Comparison of ENCODE assay signal across 18 cellular contexts in genomic region chr1:219772265-219773036, GRCh38.
DNase-seq lines count a peak whose midpoint lies in the region; ATAC-seq and TF ChIP-seq lines count a peak whose summit lies in the region.
"Had no signal": no experiment of that assay in that cellular context is flagged by ENCODE, and none has a peak within 500 bp of the region (broad histone marks: within the 10 kb centered on the region; RNA-seq: fewer than 3 reads in every experiment).

No MANE protein-coding gene starts in this region.

- H3K9me3 Mint-ChIP-seq in Calu3 (ENCODE audit: low read depth, unreplicated experiment): no peaks in the 10 kb centered on the region
- H3K9me3 Mint-ChIP-seq in activated T-cell treated with anti-CD3 and anti-CD28 coated beads, Interleukin-2, amount 50 U/mL, for 24 hours: peaks cover 14% of the 10 kb centered on the region

- intact Hi-C loops in Calu3 (cut with micrococcal nuclease; ENCODE audit: unreplicated experiment) (no loop called here), right cardiac atrium (cut with DNase I) (no loop called here), posterior cingulate gyrus (cut with DNase I) (no loop called here)

- no peak overlapping the region for H3K4me3 ChIP-seq in ectodermal cell (ENCODE audit: insufficient read depth, low read depth, low read length)
- no peak overlapping the region for H3K4me3 ChIP-seq in right cardiac atrium (ENCODE audit: low read length)
- H3K4me3 ChIP-seq: BLaER1 had no signal

- H3K36me3 ChIP-seq in ectodermal cell (ENCODE audit: control insufficient read depth, insufficient read depth, low read length): no peaks in the 10 kb centered on the region
- H3K36me3 ChIP-seq: BLaER1 had no signal

- no peaks in the 10 kb centered on the region for H3K27me3 ChIP-seq in ectodermal cell (ENCODE audit: control insufficient read depth, insufficient read depth, low read length, poor library complexity, severe bottlenecking)
- H3K27me3 ChIP-seq in right cardiac atrium (ENCODE audit: control insufficient read depth, insufficient read depth): no peaks in the 10 kb centered on the region
- H3K27me3 ChIP-seq: BLaER1 had no signal

- H3K27me3 Mint-ChIP-seq in Calu3 (ENCODE audit: unreplicated experiment): no peaks in the 10 kb centered on the region
- no peaks in the 10 kb centered on the region for H3K27me3 Mint-ChIP-seq in activated T-cell treated with anti-CD3 and anti-CD28 coated beads, Interleukin-2, amount 50 U/mL, for 24 hours
- H3K27me3 Mint-ChIP-seq: CD8-positive, alpha-beta memory T cell had no signal

- 87 to 91% methylated on average over 4 of the region's 4 CpGs for WGBS in ectodermal cell, 2 experiments
- 49% methylated on average over 4 of the region's 4 CpGs for WGBS in right cardiac atrium

- no TSS peak for BruUV-seq in Calu3 (replicated peaks; lab: Mats Ljungman, UMichigan)

- no peak for TF ChIP-seq CTCF in Calu3 (IDR thresholded peaks at IDR 0.05; ENCODE audit: unreplicated experiment)

- H3K27ac Mint-ChIP-seq in Calu3 (ENCODE audit: unreplicated experiment): peak overlapping the region; percentile 29
- H3K27ac Mint-ChIP-seq in activated T-cell treated with anti-CD3 and anti-CD28 coated beads, Interleukin-2, amount 50 U/mL, for 24 hours: no peak overlapping the region
- H3K27ac Mint-ChIP-seq: CD8-positive, alpha-beta memory T cell; HFFc6 had no signal

- H3K36me3 Mint-ChIP-seq in Calu3 (ENCODE audit: insufficient read depth, unreplicated experiment): no peaks in the 10 kb centered on the region
- H3K36me3 Mint-ChIP-seq in activated T-cell treated with anti-CD3 and anti-CD28 coated beads, Interleukin-2, amount 50 U/mL, for 24 hours (ENCODE audit: low read depth): no peaks in the 10 kb centered on the region

- no peak overlapping the region for H3K4me3 Mint-ChIP-seq in Calu3 (ENCODE audit: low read depth, unreplicated experiment)
- no peak overlapping the region for H3K4me3 Mint-ChIP-seq in activated T-cell treated with anti-CD3 and anti-CD28 coated beads, Interleukin-2, amount 50 U/mL, for 24 hours
- H3K4me3 Mint-ChIP-seq: CD8-positive, alpha-beta memory T cell; HFFc6 had no signal

- peaks cover 32% of the 10 kb centered on the region for H3K4me1 Mint-ChIP-seq in Calu3 (ENCODE audit: low read depth, unreplicated experiment)
- H3K4me1 Mint-ChIP-seq in activated T-cell treated with anti-CD3 and anti-CD28 coated beads, Interleukin-2, amount 50 U/mL, for 24 hours (ENCODE audit: low read depth): no peaks in the 10 kb centered on the region
- H3K4me1 Mint-ChIP-seq: CD8-positive, alpha-beta memory T cell had no signal

- no peaks in the 10 kb centered on the region for H3K4me1 ChIP-seq in ectodermal cell (ENCODE audit: control insufficient read depth, insufficient read depth, low read length)
- H3K4me1 ChIP-seq in right cardiac atrium (ENCODE audit: control insufficient read depth, insufficient read depth, low read length): no peaks in the 10 kb centered on the region

- CTCF ChIA-PET in Calu3 (lab: Charles Lee): interaction anchor here (0.6 to 1.2 kb wide), 2 partner anchors 25 to 54 kb away, joined by 3 to 9 read pairs; no protein-coding TSS in a partner anchor

- H3K27ac ChIP-seq in ectodermal cell (ENCODE audit: insufficient read depth, low read depth, low read length, poor library complexity, severe bottlenecking): peak overlapping the region; percentile 6
- H3K27ac ChIP-seq in right cardiac atrium (ENCODE audit: low read length): peak overlapping the region; percentile 31
- H3K27ac ChIP-seq: BLaER1 had no signal

- DNase-seq in Calu3 (no peak), M059J (ENCODE audit: low read depth) (peak; percentile 68), right cardiac atrium (peak; percentile 35 to 72 (median 57)), posterior cingulate gyrus (no peak), NCI-H1092 (lab: John Stamatoyannopoulos, UW) (no peak), NCI-H2171 (lab: John Stamatoyannopoulos, UW) (no peak)
- no peak for DNase-seq in activated T-cell treated with anti-CD3 and anti-CD28 coated beads, Interleukin-2, amount 50 U/mL, for 24 hours
- DNase-seq: CD8-positive, alpha-beta memory T cell; GF-D8; HFFc6; IMR-90; Kasumi-1; NCI-H1417; NCI-H187 treated with DMSO at 0.1 percent for 48 hours; NCI-H446; NCI-H748 treated with DMSO at 0.1 percent for 48 hours had no signal

- peak; percentile 96 to 97 for ATAC-seq in right cardiac atrium

- no peaks in the 10 kb centered on the region for H3K9me3 ChIP-seq in ectodermal cell (ENCODE audit: control insufficient read depth, low read length)
- H3K9me3 ChIP-seq in right cardiac atrium (ENCODE audit: control insufficient read depth, low read length): no peaks in the 10 kb centered on the region
- H3K9me3 ChIP-seq: BLaER1 had no signal

Comparison
In these comparisons a context has a peak if more than half of its experiments do, and no peak if none do; other contexts are left out.
1. DNase-seq: peak in M059J (single experiment) and right cardiac atrium (3 of 3); none in Calu3 (single experiment), posterior cingulate gyrus (0 of 10), activated T-cell treated with anti-CD3 and anti-CD28 coated beads, Interleukin-2, amount 50 U/mL, for 24 hours (single experiment), NCI-H1092 (single experiment) and NCI-H2171 (single experiment).